ENCODE assay signal across 11 cellular contexts in the genomic region with DNA sequence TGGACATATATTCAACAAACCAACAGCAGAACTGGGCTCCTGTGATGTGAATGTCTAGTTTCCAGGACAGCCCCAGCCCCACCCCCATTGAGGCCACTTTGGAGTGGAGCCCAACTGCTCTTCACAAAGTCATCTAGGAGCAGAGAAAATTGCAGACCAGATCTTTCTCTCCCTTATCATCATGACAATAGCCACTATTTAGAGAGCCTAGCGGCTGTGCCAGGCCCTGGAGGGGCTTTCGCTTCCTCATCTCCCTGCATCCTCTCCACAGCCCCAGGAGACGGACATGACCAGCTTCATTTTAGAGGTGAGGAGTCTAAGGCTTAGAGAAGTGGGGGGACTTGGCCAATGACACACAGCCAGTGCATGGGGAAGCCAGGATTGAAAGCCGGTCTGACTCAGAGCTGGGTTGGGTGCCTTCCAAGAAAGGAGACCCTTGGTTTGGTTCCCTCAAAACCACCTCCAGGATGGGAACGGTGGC. TPM values are rescaled to one million over a fixed set of nuclear protein-coding genes. Genes with fewer than 3 reads are reported as not detected.
DNase-seq lines count a peak whose midpoint lies in the region; TF ChIP-seq lines count a peak whose summit lies in the region.
"Had no signal": no experiment of that assay in that cellular context is flagged by ENCODE, and none has a peak within 500 bp of the region (broad histone marks: within the 10 kb centered on the region; RNA-seq: fewer than 3 reads in every experiment).

No MANE protein-coding gene starts in this region.

- H3K4me1 ChIP-seq in HUES48 (ENCODE audit: control insufficient read depth, insufficient read depth, low read length), result peaks cover 40% of the 10 kb centered on the region
- H3K4me1 ChIP-seq in iPS DF 6.9 (ENCODE audit: control insufficient read depth, insufficient read depth, low read length), result peaks cover 22% of the 10 kb centered on the region
- no peaks in the 10 kb centered on the region for H3K4me1 ChIP-seq in A673 (ENCODE audit: insufficient read depth, low read length, poor library complexity, severe bottlenecking)

- H3K27ac ChIP-seq in HUES48 (ENCODE audit: low read depth, low read length) (peak overlapping the region; percentile 91), RWPE1 (peak overlapping the region; percentile 98), iPS DF 6.9 (ENCODE audit: low read length) (no peak overlapping the region), A673 (ENCODE audit: low read depth, low read length, poor library complexity, severe bottlenecking) (no peak overlapping the region)

- no CpG with 5 or more reads among the region's 5 CpGs for WGBS in iPS DF 6.9 (ENCODE audit: insufficient coverage, insufficient read length)

- POLR2A ChIA-PET in RWPE1 (lab: Yijun Ruan, JAX; ENCODE audit: low non-redundant PET) (no interaction called here), A673 (lab: Charles Lee; ENCODE audit: low non-redundant PET) (no interaction called here), HEK293T (lab: Yijun Ruan, JAX) (interaction anchor here (2.0 to 6.9 kb wide), 2 partner anchors 17 to 45 kb away, joined by 5 to 38 read pairs; partner anchors contain the start of genes FUS and KAT8)

- no TSS peak for BruUV-seq in A673 (replicated peaks; lab: Mats Ljungman, UMichigan)

- H3K4me3 ChIP-seq in HUES48 (ENCODE audit: low read depth, low read length) (peak overlapping the region; percentile 78), iPS DF 6.9 (ENCODE audit: low read length) (peak overlapping the region; percentile 65; the same call in 1 of the 2 replicates), A673 (ENCODE audit: low read depth, low read length, poor library complexity, severe bottlenecking) (no peak overlapping the region)

- H3K9ac ChIP-seq in HUES48 (ENCODE audit: low read depth, low read length), result no peak overlapping the region

- intact Hi-C loops in A673 (cut with micrococcal nuclease; ENCODE audit: unreplicated experiment), result no loop called here

- no peak for TF ChIP-seq CTCF in RWPE1 (conservative IDR thresholded peaks at IDR 0.05; ENCODE audit: low read depth)
- TF ChIP-seq CTCF in A673 (conservative IDR thresholded peaks at IDR 0.05; ENCODE audit: low read depth, low read length), result no peak

- H3K27me3 ChIP-seq in HUES48 (ENCODE audit: control insufficient read depth, insufficient read depth, low read length) (no peaks in the 10 kb centered on the region), iPS DF 6.9 (ENCODE audit: control insufficient read depth, insufficient read depth, low read length) (no peaks in the 10 kb centered on the region), A673 (replicated peaks; ENCODE audit: insufficient read depth, low read depth, low read length, poor library complexity) (no peaks in the 10 kb centered on the region)

- H3K36me3 ChIP-seq in HUES48 (ENCODE audit: control insufficient read depth, insufficient read depth, low read length) (peaks cover 25% of the 10 kb centered on the region), iPS DF 6.9 (ENCODE audit: control insufficient read depth, insufficient read depth, low read length) (peaks cover 13% of the 10 kb centered on the region), A673 (ENCODE audit: insufficient read depth, low read length, poor library complexity, severe bottlenecking) (peaks cover 8% of the 10 kb centered on the region)

- DNase-seq in RWPE1 (ENCODE audit: low spot score) (peak; percentile 52), iPS DF 6.9 (ENCODE audit: low read depth, low spot score) (no peak), renal cortical epithelial cell (ENCODE audit: low read depth) (peak; percentile 34), A172 (ENCODE audit: low spot score) (no peak), A673 (ENCODE audit: low spot score) (no peak), HEK293T (ENCODE audit: extremely low spot score) (no peak)
- DNase-seq in activated CD8-positive, alpha-beta memory T cell treated with anti-CD3 and anti-CD28 coated beads for 24 hours, result no peak
- DNase-seq: activated naive CD8-positive, alpha-beta T cell treated with anti-CD3 and anti-CD28 coated beads for 36 hours; NCI-H1694 treated with DMSO at 0.1 percent for 48 hours had no signal

- H3K9me3 ChIP-seq in HUES48 (ENCODE audit: control insufficient read depth, insufficient read depth, low read length) (no peaks in the 10 kb centered on the region), iPS DF 6.9 (ENCODE audit: control insufficient read depth, insufficient read depth, low read length) (no peaks in the 10 kb centered on the region), A673 (ENCODE audit: low read depth, low read length, poor library complexity, severe bottlenecking) (no peaks in the 10 kb centered on the region)

- CTCF ChIA-PET in RWPE1 (lab: Yijun Ruan, JAX) (interaction anchor here (1.1 to 2.2 kb wide), 2 partner anchors 8 to 13 kb away, joined by 4 to 11 read pairs; no protein-coding TSS in a partner anchor), A673 (lab: Charles Lee) (no interaction called here), HEK293T (lab: Yijun Ruan, JAX) (no interaction called here)

TF ChIP-seq in HEK293T, 16 proteins besides CTCF, POLR2A, EP300 and RAD21:
- TF ChIP-seq BHLHE40 (IDR thresholded peaks at IDR 0.05; ENCODE audit: borderline replicate concordance) (no peak), ARNT (IDR thresholded peaks at IDR 0.05) (no peak), SP1 (IDR thresholded peaks at IDR 0.05) (no peak), FOXM1 (IDR thresholded peaks at IDR 0.05; ENCODE audit: borderline replicate concordance) (no peak), FOXK2 (IDR thresholded peaks at IDR 0.05) (no peak), LEF1 (IDR thresholded peaks at IDR 0.05; ENCODE audit: borderline replicate concordance) (no peak), ZNF384 (IDR thresholded peaks at IDR 0.05) (no peak), HDGF (IDR thresholded peaks at IDR 0.05; ENCODE audit: borderline replicate concordance) (no peak), FOXA1 (IDR thresholded peaks at IDR 0.05) (no peak), CTBP1 (IDR thresholded peaks at IDR 0.05; ENCODE audit: borderline replicate concordance) (no peak), TARDBP (IDR thresholded peaks at IDR 0.05) (no peak), SUZ12 (IDR thresholded peaks at IDR 0.05) (no peak), ELF4 (IDR thresholded peaks at IDR 0.05) (no peak), NFRKB (IDR thresholded peaks at IDR 0.05) (no peak), L3MBTL2 (conservative IDR thresholded peaks at IDR 0.05) (no peak)
- TF ChIP-seq, protein P1, sequence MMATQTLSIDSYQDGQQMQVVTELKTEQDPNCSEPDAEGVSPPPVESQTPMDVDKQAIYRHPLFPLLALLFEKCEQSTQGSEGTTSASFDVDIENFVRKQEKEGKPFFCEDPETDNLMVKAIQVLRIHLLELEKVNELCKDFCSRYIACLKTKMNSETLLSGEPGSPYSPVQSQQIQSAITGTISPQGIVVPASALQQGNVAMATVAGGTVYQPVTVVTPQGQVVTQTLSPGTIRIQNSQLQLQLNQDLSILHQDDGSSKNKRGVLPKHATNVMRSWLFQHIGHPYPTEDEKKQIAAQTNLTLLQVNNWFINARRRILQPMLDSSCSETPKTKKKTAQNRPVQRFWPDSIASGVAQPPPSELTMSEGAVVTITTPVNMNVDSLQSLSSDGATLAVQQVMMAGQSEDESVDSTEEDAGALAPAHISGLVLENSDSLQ (IDR thresholded peaks at IDR 0.05), result no peak
TF ChIP-seq in HEK293T: peak in this region for 0.

RNA-seq across cellular contexts. Expression of gene PRSS8, which starts 1.4 kb away (rescaled TPM):
- total RNA-seq in renal cortical epithelial cell, result 3.8 and 17.7 TPM in 2 replicates
- 2.9 and 4.2 TPM in 2 replicates for total RNA-seq in A172 (2014; rRNA removed; shearing (Covaris generic))
- total RNA-seq in A673 (2021), result not detected in 2 replicates
- total RNA-seq: activated naive CD8-positive, alpha-beta T cell treated with anti-CD3 and anti-CD28 coated beads for 36 hours; fibroblast of lung had no signal

RNA-seq across cellular contexts. Expression of gene PRSS36, which starts 15.7 kb away (rescaled TPM):
- total RNA-seq in renal cortical epithelial cell, result 0.55 and 2.3 TPM in 2 replicates
- total RNA-seq in A172 (2014; rRNA removed; shearing (Covaris generic)), result 0.41 and 0.55 TPM in 2 replicates
- 0.41 and 0.72 TPM in 2 replicates for total RNA-seq in A673 (2021)

RNA-seq across cellular contexts. Expression of gene KAT8, which starts 16.7 kb away (rescaled TPM):
- total RNA-seq in renal cortical epithelial cell (33.5 and 45.1 TPM in 2 replicates), A673 (2021) (65.4 and 70.6 TPM in 2 replicates)
- 46.6 and 55.6 TPM in 2 replicates for total RNA-seq in A172 (2014; rRNA removed; shearing (Covaris generic))

RNA-seq across cellular contexts. Expression of gene BCKDK, which starts 25.9 kb away (rescaled TPM):
- 13.9 and 44.5 TPM in 2 replicates for total RNA-seq in renal cortical epithelial cell
- total RNA-seq in A172 (2014; rRNA removed; shearing (Covaris generic)), result 28.6 and 38.1 TPM in 2 replicates
- total RNA-seq in A673 (2021), result 36.6 and 40.6 TPM in 2 replicates

RNA-seq across cellular contexts. Expression of gene VKORC1, which starts 39.5 kb away (rescaled TPM):
- 89.1 and 128 TPM in 2 replicates for total RNA-seq in renal cortical epithelial cell
- 137 and 164 TPM in 2 replicates for total RNA-seq in A172 (2014; rRNA removed; shearing (Covaris generic))
- 85.0 and 98.3 TPM in 2 replicates for total RNA-seq in A673 (2021)

Comparison
In these comparisons a context has a peak if more than half of its experiments do, and no peak if none do; other contexts are left out.
1. H3K27ac ChIP-seq: peak in HUES48 (single experiment) and RWPE1 (single experiment); none in iPS DF 6.9 (single experiment) and A673 (single experiment).
2. DNase-seq: peak in RWPE1 (single experiment) and renal cortical epithelial cell (single experiment); none in iPS DF 6.9 (single experiment), A172 (single experiment), A673 (single experiment), activated CD8-positive, alpha-beta memory T cell treated with anti-CD3 and anti-CD28 coated beads for 24 hours (single experiment) and HEK293T (single experiment).